In genomic region chr6:93376026-93376540, GRCh38 we compare ENCODE assay signal across 32 cellular contexts. TPM values are rescaled to one million over a fixed set of nuclear protein-coding genes. Genes with fewer than 3 reads are reported as not detected.
"Had no signal": no experiment of that assay in that cellular context is flagged by ENCODE, and none has a peak within 500 bp of the region (broad histone marks: within the 10 kb centered on the region; RNA-seq: fewer than 3 reads in every experiment).

No MANE protein-coding gene starts in this region.

- H3K27ac ChIP-seq: adrenal gland, body of pancreas, esophagus squamous epithelium had no signal

- H3K4me1 ChIP-seq: adrenal gland, body of pancreas, esophagus squamous epithelium had no signal

- H3K27me3 ChIP-seq: adrenal gland, body of pancreas, esophagus squamous epithelium had no signal

- H3K36me3 ChIP-seq: adrenal gland, esophagus squamous epithelium had no signal

- ATAC-seq: activated CD4-positive, alpha-beta T cell treated with anti-CD3 and anti-CD28 coated beads for 36 hours; activated CD8-positive, alpha-beta memory T cell treated with anti-CD3 and anti-CD28 coated beads, Interleukin-2, amount 10 ng/mL, durations not matched to agents 7 days and 5 days; activated CD8-positive, alpha-beta T cell treated with anti-CD3 and anti-CD28 coated beads, Interleukin-2, amount 10 ng/mL, durations not matched to agents 7 days and 5 days; activated naive CD8-positive, alpha-beta T cell treated with anti-CD3 and anti-CD28 coated beads, Interleukin-2, amount 50 U/mL, for 24 hours; body of pancreas; effector memory CD8-positive, alpha-beta T cell had no signal

- H3K9me3 ChIP-seq: body of pancreas had no signal

- H3K4me3 ChIP-seq: adrenal gland, body of pancreas, esophagus squamous epithelium had no signal

- DNase-seq: activated CD4-positive, alpha-beta memory T cell treated with anti-CD3 and anti-CD28 coated beads for 36 hours; activated CD4-positive, alpha-beta T cell treated with anti-CD3 and anti-CD28 coated beads for 36 hours; activated CD4-positive, alpha-beta T cell treated with anti-CD3 and anti-CD28 coated beads, Interleukin-2, amount 10 ng/mL, durations not matched to agents 24 days and 14 days; activated CD4-positive, CD25-positive, alpha-beta regulatory T cell; activated CD4-positive, CD25-positive, alpha-beta regulatory T cell treated with anti-CD3 and anti-CD28 coated beads, Interleukin-2, amount 50 U/mL, for 72 hours; activated CD8-positive, alpha-beta memory T cell treated with anti-CD3 and anti-CD28 coated beads, Interleukin-2, amount 10 ng/mL, durations not matched to agents 7 days and 5 days; activated CD8-positive, alpha-beta memory T cell treated with anti-CD3 and anti-CD28 coated beads, Interleukin-2, amount 50 U/mL, for 4 hours; activated CD8-positive, alpha-beta T cell treated with anti-CD3 and anti-CD28 coated beads, Interleukin-2, amount 10 ng/mL, durations not matched to agents 7 days and 5 days; activated effector memory CD4-positive, alpha-beta T cell treated with anti-CD3 and anti-CD28 coated beads, Interleukin-2, amount 50 U/mL, for 16 hours; activated naive CD4-positive, alpha-beta T cell treated with anti-CD3 and anti-CD28 coated beads for 36 hours; activated naive CD8-positive, alpha-beta T cell treated with anti-CD3 and anti-CD28 coated beads for 36 hours; activated naive CD8-positive, alpha-beta T cell treated with anti-CD3 and anti-CD28 coated beads, Interleukin-2, amount 50 U/mL, for 24 hours; activated T-cell treated with anti-CD3 and anti-CD28 coated beads, Interleukin-2, amount 50 U/mL, for 1 hour; activated T-cell treated with anti-CD3 and anti-CD28 coated beads, Interleukin-2, amount 50 U/mL, for 48 hours; adrenal gland; amygdala; aorta; body of pancreas; caudate nucleus; cortex of kidney; dermis blood vessel endothelial cell; effector CD4-positive, alpha-beta T cell; effector memory CD8-positive, alpha-beta T cell; erythroblast; esophagus squamous epithelium; foreskin melanocyte; head of caudate nucleus; T-helper 2 cell had no signal

RNA-seq across cellular contexts. Expression of gene EPHA7, which starts 43.3 kb away (rescaled TPM):
- total RNA-seq: activated CD4-positive, alpha-beta memory T cell treated with anti-CD3 and anti-CD28 coated beads for 36 hours; activated CD4-positive, alpha-beta T cell treated with anti-CD3 and anti-CD28 coated beads for 36 hours; activated CD4-positive, alpha-beta T cell treated with anti-CD3 and anti-CD28 coated beads, Interleukin-2, amount 10 ng/mL, durations not matched to agents 24 days and 14 days; activated CD8-positive, alpha-beta memory T cell treated with anti-CD3 and anti-CD28 coated beads for 36 hours; activated CD8-positive, alpha-beta memory T cell treated with anti-CD3 and anti-CD28 coated beads, Interleukin-2, amount 10 ng/mL, durations not matched to agents 7 days and 5 days; activated CD8-positive, alpha-beta T cell treated with anti-CD3 and anti-CD28 coated beads, Interleukin-2, amount 10 ng/mL, durations not matched to agents 7 days and 5 days; activated naive CD4-positive, alpha-beta T cell treated with anti-CD3 and anti-CD28 coated beads for 36 hours; activated naive CD8-positive, alpha-beta T cell treated with anti-CD3 and anti-CD28 coated beads for 36 hours; activated T-helper 1 cell treated with anti-CD3 and anti-CD28 coated beads, Interleukin-12 subunit alpha, Interleukin-12 subunit beta, Interleukin-2, Interleukin-4 antibody, amounts not matched to agents 30 ng/mL and 10 ng/mL and 1 ng/mL, durations not matched to agents 14 hours and 24 hours and 36 hours; activated T-helper 2 cell treated with anti-CD3 and anti-CD28 coated beads, Interferon-gamma antibody, Interleukin-2, Interleukin-4, amounts not matched to agents 10 μg/mL and 5 μg/mL and 100 μg/mL, durations not matched to agents 14 hours and 24 hours and 36 hours; T-helper 1 cell treated with Interleukin-12 subunit alpha and Interleukin-12 subunit beta and Interleukin-4 antibody, amounts not matched to agents 30 ng/mL and 1 ng/mL, for 36 hours had no signal
- polyA plus RNA-seq: aorta had no signal
